Comparison of ENCODE assay signal across 15 cellular contexts in the genomic region with DNA sequence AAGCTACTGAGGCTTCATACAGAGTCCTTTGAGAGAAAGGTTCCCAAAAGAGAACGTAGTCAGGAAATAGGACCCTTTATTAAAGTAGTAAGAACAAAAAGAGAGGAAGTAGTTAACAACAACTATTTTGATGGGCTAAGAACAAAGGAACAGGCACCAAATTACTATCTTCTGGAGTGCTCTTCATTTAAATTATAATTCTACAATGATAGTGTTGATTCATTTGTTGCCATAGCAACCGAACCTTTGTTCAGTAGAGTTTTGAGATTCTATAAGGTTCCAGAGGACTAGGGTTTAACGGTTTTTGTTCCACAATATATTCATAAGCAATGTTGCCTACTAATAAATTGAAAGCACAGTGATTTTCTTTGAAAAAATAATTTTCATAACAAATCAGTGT.
DNase-seq lines count a peak whose midpoint lies in the region; ATAC-seq and TF ChIP-seq lines count a peak whose summit lies in the region.
"Had no signal": no experiment of that assay in that cellular context is flagged by ENCODE, and none has a peak within 500 bp of the region (broad histone marks: within the 10 kb centered on the region; RNA-seq: fewer than 3 reads in every experiment).

No MANE protein-coding gene starts in this region.

- H3F3A ChIP-seq in PC-3 (ENCODE audit: low read length, unreplicated experiment) = peaks cover 15% of the 10 kb centered on the region

- peaks cover 13% of the 10 kb centered on the region for H3K4me1 Mint-ChIP-seq in CD8-positive, alpha-beta T cell (ENCODE audit: low read depth)
- H3K4me1 Mint-ChIP-seq in CD8-positive, alpha-beta memory T cell = peaks cover 0 to 14% (median 0%) of the 10 kb centered on the region in 3 donors

- POLR2A ChIA-PET in HCT116 (lab: Charles Lee) = no interaction called here
- POLR2A ChIA-PET in PC-3 (lab: Charles Lee; ENCODE audit: unreplicated experiment) = no interaction called here
- POLR2A ChIA-PET in CD8-positive, alpha-beta T cell (lab: Charles Lee) = no interaction called here
- POLR2A ChIA-PET in CD8-positive, alpha-beta memory T cell (lab: Charles Lee) = no interaction called here

- H2AFZ ChIP-seq in ACC112 (ENCODE audit: low read length, unreplicated experiment) (peak overlapping the region; percentile 56), HCT116 (ENCODE audit: low read depth, low read length, poor library complexity, severe bottlenecking) (no peak overlapping the region), PC-3 (ENCODE audit: low read length) (no peak overlapping the region)

- H3K36me3 ChIP-seq in ACC112 (ENCODE audit: insufficient read depth, low read length) (no peaks in the 10 kb centered on the region), HCT116 (ENCODE audit: control insufficient read depth in 1 of 2, insufficient read depth in 2 of 2, low read length in 2 of 2) (no peaks in the 10 kb centered on the region), PC-3 (ENCODE audit: low read depth, low read length) (no peaks in the 10 kb centered on the region), iPS-18a (ENCODE audit: control insufficient read depth, low read depth, low read length) (no peaks in the 10 kb centered on the region)
- H3K36me3 ChIP-seq in CD8-positive, alpha-beta T cell (ENCODE audit: insufficient read depth, low read length) = no peaks in the 10 kb centered on the region
- no peaks in the 10 kb centered on the region for H3K36me3 ChIP-seq in CD8-positive, alpha-beta memory T cell (ENCODE audit: insufficient read depth, low read length)

- no peaks in the 10 kb centered on the region for H3K27me3 ChIP-seq in ACC112 (ENCODE audit: insufficient read depth, low read length)
- H3K27me3 ChIP-seq in HCT116 (ENCODE audit: insufficient read depth, low read length) = no peaks in the 10 kb centered on the region
- no peaks in the 10 kb centered on the region for H3K27me3 ChIP-seq in PC-3 (ENCODE audit: low read length)
- H3K27me3 ChIP-seq in iPS-18a (ENCODE audit: control insufficient read depth, insufficient read depth, low read length) = no peaks in the 10 kb centered on the region
- no peaks in the 10 kb centered on the region for H3K27me3 ChIP-seq in CD8-positive, alpha-beta T cell (ENCODE audit: insufficient read depth, low read length)
- no peaks in the 10 kb centered on the region for H3K27me3 ChIP-seq in CD8-positive, alpha-beta memory T cell (ENCODE audit: insufficient read depth, low read length, poor library complexity, severe bottlenecking)

- peaks cover 10% of the 10 kb centered on the region for H3K79me2 ChIP-seq in ACC112 (ENCODE audit: control insufficient read depth, insufficient read depth, low read length, unreplicated experiment)
- peaks cover 20% of the 10 kb centered on the region; the same call in 1 of the 2 replicates for H3K79me2 ChIP-seq in HCT116 (ENCODE audit: insufficient read depth, low read length)
- peaks cover 64% of the 10 kb centered on the region for H3K79me2 ChIP-seq in PC-3 (ENCODE audit: low read length)

- H3K9me3 Mint-ChIP-seq in CD8-positive, alpha-beta T cell = no peaks in the 10 kb centered on the region
- no peaks in the 10 kb centered on the region for H3K9me3 Mint-ChIP-seq in CD8-positive, alpha-beta memory T cell
- H3K9me3 Mint-ChIP-seq: activated naive CD8-positive, alpha-beta T cell treated with anti-CD3 and anti-CD28 coated beads, Interleukin-2, amount 10 ng/mL, durations not matched to agents 7 days and 5 days; CD4-positive, CD25-positive, alpha-beta regulatory T cell; naive thymus-derived CD8-positive, alpha-beta T cell; stimulated activated effector memory CD8-positive, alpha-beta T cell treated with anti-CD3 and anti-CD28 coated beads, Interleukin-12 subunit alpha, Interleukin-12 subunit beta, amount 100 ng/mL, for 72 hours had no signal

- CTCF ChIA-PET in HCT116 (lab: Charles Lee) (no interaction called here), PC-3 (lab: Charles Lee) (no interaction called here)
- CTCF ChIA-PET in CD8-positive, alpha-beta T cell (lab: Charles Lee) = no interaction called here
- CTCF ChIA-PET in CD8-positive, alpha-beta memory T cell (lab: Charles Lee) = no interaction called here

- H3K9me2 ChIP-seq in HCT116 (ENCODE audit: insufficient read depth) (no peaks in the 10 kb centered on the region), PC-3 (replicated peaks; ENCODE audit: low read length) (no peaks in the 10 kb centered on the region)

- H3K9me3 ChIP-seq in HCT116 (ENCODE audit: control insufficient read depth in 1 of 2, insufficient read depth in 1 of 2, low read depth in 1 of 2, low read length in 2 of 2) (no peaks in the 10 kb centered on the region), PC-3 (ENCODE audit: low read length) (no peaks in the 10 kb centered on the region), iPS-18a (ENCODE audit: control insufficient read depth, low read depth, low read length) (no peaks in the 10 kb centered on the region)
- H3K9me3 ChIP-seq in CD8-positive, alpha-beta T cell (ENCODE audit: low read length) = no peaks in the 10 kb centered on the region
- no peaks in the 10 kb centered on the region for H3K9me3 ChIP-seq in CD8-positive, alpha-beta memory T cell (ENCODE audit: low read length)

- H3K27ac Mint-ChIP-seq in CD8-positive, alpha-beta T cell = no peak overlapping the region
- no peak overlapping the region for H3K27ac Mint-ChIP-seq in CD8-positive, alpha-beta memory T cell
- H3K27ac Mint-ChIP-seq: activated naive CD8-positive, alpha-beta T cell treated with anti-CD3 and anti-CD28 coated beads, Interleukin-2, amount 10 ng/mL, durations not matched to agents 7 days and 5 days; stimulated activated effector memory CD8-positive, alpha-beta T cell treated with anti-CD3 and anti-CD28 coated beads, Interleukin-12 subunit alpha, Interleukin-12 subunit beta, amount 100 ng/mL, for 72 hours had no signal

- H3K4me2 ChIP-seq in HCT116 (ENCODE audit: low read length) (peak overlapping the region; percentile 47), PC-3 (ENCODE audit: low read length) (peak overlapping the region; percentile 52)

- H3K27me3 Mint-ChIP-seq in CD8-positive, alpha-beta T cell (ENCODE audit: low read depth) = no peaks in the 10 kb centered on the region
- no peaks in the 10 kb centered on the region for H3K27me3 Mint-ChIP-seq in CD8-positive, alpha-beta memory T cell
- H3K27me3 Mint-ChIP-seq: activated naive CD8-positive, alpha-beta T cell treated with anti-CD3 and anti-CD28 coated beads, Interleukin-2, amount 10 ng/mL, durations not matched to agents 7 days and 5 days; CD4-positive, CD25-positive, alpha-beta regulatory T cell; naive thymus-derived CD8-positive, alpha-beta T cell had no signal

- H3K4me3 ChIP-seq in ACC112 (ENCODE audit: low read depth, low read length) (peak overlapping the region; percentile 51; the same call in 1 of the 2 replicates), HCT116 (replicated peaks in 1 of 2; ENCODE audit: low read depth in 1 of 2, low read length in 2 of 2) (no peak overlapping the region; a peak in 1 of 4 replicates), PC-3 (ENCODE audit: low read length) (no peak overlapping the region), iPS-18a (ENCODE audit: low read length) (no peak overlapping the region)
- H3K4me3 ChIP-seq in CD8-positive, alpha-beta T cell (ENCODE audit: low read depth, low read length) = no peak overlapping the region
- no peak overlapping the region for H3K4me3 ChIP-seq in CD8-positive, alpha-beta memory T cell (ENCODE audit: low read length)

- TF ChIP-seq RAD21 in HCT116 (IDR thresholded peaks at IDR 0.05; ENCODE audit: low read depth) = no peak

- intact Hi-C loops in HCT116 (cut with micrococcal nuclease) = no loop called here
- intact Hi-C loops in PC-3 (cut with micrococcal nuclease) = loop anchor here (2.0 kb wide), 1 partner anchor 54 kb away; no protein-coding TSS in a partner anchor
- intact Hi-C loops in CD8-positive, alpha-beta T cell (cut with DNase I, micrococcal nuclease) = no loop called here

- DNase-seq in HCT116 (ENCODE audit: low read depth, low spot score) (no peak), PC-3 (no peak), NCI-H2227 treated with DMSO at 0.1 percent for 48 hours (lab: John Stamatoyannopoulos, UW) (no peak), NCI-H2171 treated with DMSO at 0.1 percent for 48 hours (lab: John Stamatoyannopoulos, UW) (no peak)
- DNase-seq in CD8-positive, alpha-beta T cell = no peak
- no peak for DNase-seq in CD8-positive, alpha-beta memory T cell
- DNase-seq: activated CD4-positive, alpha-beta T cell treated with anti-CD3 and anti-CD28 coated beads, Interleukin-2, amount 50 U/mL, for 48 hours; activated naive CD8-positive, alpha-beta T cell treated with anti-CD3 and anti-CD28 coated beads, Interleukin-2, amount 10 ng/mL, durations not matched to agents 7 days and 5 days; CD4-positive, CD25-positive, alpha-beta regulatory T cell; effector CD8-positive, alpha-beta T cell; naive thymus-derived CD8-positive, alpha-beta T cell; NCI-H524 had no signal

- H3K9ac ChIP-seq in HCT116 (ENCODE audit: low read length) (no peak overlapping the region), PC-3 (ENCODE audit: low read length) (0 out of 2 replicates have a peak overlapping the region, but pooled peaks have one; percentile 1), iPS-18a (ENCODE audit: low read length) (peak overlapping the region; percentile 8)

- TF ChIP-seq CTCF in HCT116 (IDR thresholded peaks at IDR 0.05 in 2 of 3, conservative IDR thresholded peaks at IDR 0.05 in 1 of 3; ENCODE audit: borderline replicate concordance in 1 of 3, insufficient read depth in 1 of 3, low read depth in 2 of 3, low read length in 2 of 3) = no peak
- TF ChIP-seq CTCF in PC-3 (conservative IDR thresholded peaks at IDR 0.05; ENCODE audit: low read depth, low read length) = no peak
- TF ChIP-seq CTCF in CD8-positive, alpha-beta T cell (IDR thresholded peaks at IDR 0.05) = no peak

- H3K4me1 ChIP-seq in ACC112 (ENCODE audit: control insufficient read depth, insufficient read depth, low read length, unreplicated experiment) (peaks cover 53% of the 10 kb centered on the region), HCT116 (ENCODE audit: control insufficient read depth in 1 of 2, insufficient read depth in 2 of 2, low read length in 2 of 2) (peaks cover 21 to 39% of the 10 kb centered on the region in 2 experiments), PC-3 (ENCODE audit: insufficient read depth, low read length) (peaks cover 38% of the 10 kb centered on the region), iPS-18a (ENCODE audit: control insufficient read depth, low read depth, low read length) (peaks cover 16% of the 10 kb centered on the region)
- H3K4me1 ChIP-seq in CD8-positive, alpha-beta T cell (ENCODE audit: insufficient read depth, low read length) = no peaks in the 10 kb centered on the region
- H3K4me1 ChIP-seq in CD8-positive, alpha-beta memory T cell (ENCODE audit: insufficient read depth, low read length) = no peaks in the 10 kb centered on the region

- peaks cover 3% of the 10 kb centered on the region for H3K36me3 Mint-ChIP-seq in CD8-positive, alpha-beta T cell
- H3K36me3 Mint-ChIP-seq in CD8-positive, alpha-beta memory T cell = peaks cover 0 to 4% (median 3%) of the 10 kb centered on the region in 3 donors
- H3K36me3 Mint-ChIP-seq: stimulated activated effector memory CD8-positive, alpha-beta T cell treated with anti-CD3 and anti-CD28 coated beads, Interleukin-12 subunit alpha, Interleukin-12 subunit beta, amount 100 ng/mL, for 72 hours had no signal

- H3K27ac ChIP-seq in ACC112 (ENCODE audit: low read depth, low read length) (peak overlapping the region; percentile 93), HCT116 (ENCODE audit: low read depth, low read length) (peak overlapping the region; percentile 27; the same call in 1 of the 2 replicates), PC-3 (ENCODE audit: low read length) (peak overlapping the region; percentile 87), iPS-18a (ENCODE audit: low read length) (peak overlapping the region; percentile 22)
- no peak overlapping the region for H3K27ac ChIP-seq in CD8-positive, alpha-beta T cell (ENCODE audit: low read depth, low read length)
- H3K27ac ChIP-seq in CD8-positive, alpha-beta memory T cell (ENCODE audit: low read depth, low read length) = no peak overlapping the region

- BruUV-seq in HCT116 (replicated peaks; lab: Mats Ljungman, UMichigan) = no TSS peak
- BruUV-seq in PC-3 (replicated peaks; lab: Mats Ljungman, UMichigan) = no TSS peak

- RAD21 ChIA-PET in HCT116 (lab: Charles Lee; ENCODE audit: low non-redundant PET in 1 of 2, low total read pairs in 2 of 2, uncharacterized antibody in 2 of 2, unreplicated experiment in 2 of 2) = no interaction called here

- ATAC-seq in HCT116 = no peak
- no peak for ATAC-seq in PC-3
- no peak for ATAC-seq in CD8-positive, alpha-beta T cell
- ATAC-seq: naive thymus-derived CD8-positive, alpha-beta T cell; stimulated activated effector memory CD8-positive, alpha-beta T cell treated with anti-CD3 and anti-CD28 coated beads, Interleukin-12 subunit alpha, Interleukin-12 subunit beta, amount 100 ng/mL, for 72 hours had no signal

- H4K20me1 ChIP-seq in HCT116 (ENCODE audit: insufficient read depth) (no peaks in the 10 kb centered on the region), PC-3 (ENCODE audit: low read length) (no peaks in the 10 kb centered on the region)

- no peak overlapping the region for H3K4me3 Mint-ChIP-seq in CD8-positive, alpha-beta T cell
- no peak overlapping the region for H3K4me3 Mint-ChIP-seq in CD8-positive, alpha-beta memory T cell
- H3K4me3 Mint-ChIP-seq: activated naive CD8-positive, alpha-beta T cell treated with anti-CD3 and anti-CD28 coated beads, Interleukin-2, amount 10 ng/mL, durations not matched to agents 7 days and 5 days; CD4-positive, CD25-positive, alpha-beta regulatory T cell; naive thymus-derived CD8-positive, alpha-beta T cell; stimulated activated effector memory CD8-positive, alpha-beta T cell treated with anti-CD3 and anti-CD28 coated beads, Interleukin-12 subunit alpha, Interleukin-12 subunit beta, amount 100 ng/mL, for 72 hours had no signal

- TF ChIP-seq POLR2A in HCT116 (IDR thresholded peaks at IDR 0.05; ENCODE audit: borderline replicate concordance, extremely low read depth, insufficient read depth, insufficient read length) = no peak

Comparison
In these comparisons a context has a peak if more than half of its experiments do, and no peak if none do; other contexts are left out.
1. H3K27ac ChIP-seq: peak in ACC112 (single experiment), HCT116 (single experiment), PC-3 (single experiment) and iPS-18a (single experiment); none in CD8-positive, alpha-beta T cell (single experiment) and CD8-positive, alpha-beta memory T cell (single experiment).